Comparison of ENCODE assay signal across 33 cellular contexts in genomic region chr10:33841678-33842077, GRCh38.
"Had no signal": no experiment of that assay in that cellular context is flagged by ENCODE, and none has a peak within 500 bp of the region (broad histone marks: within the 10 kb centered on the region; RNA-seq: fewer than 3 reads in every experiment).

No MANE protein-coding gene starts in this region.

- H3K9me3 ChIP-seq: MG63 had no signal

- H3K27ac ChIP-seq: KMS-11 had no signal

- DNase-seq: Karpas-422, Kasumi-1, KG1, MG63, MM.1S, MV-4-11, NCI-H1048, NCI-H1092, NCI-H1092 treated with DMSO at 0.1 percent for 48 hours, NCI-H1105, NCI-H1105 treated with DMSO at 0.1 percent for 48 hours, NCI-H1417 treated with DMSO at 0.1 percent for 48 hours, NCI-H146, NCI-H1694, NCI-H1694 treated with DMSO at 0.1 percent for 48 hours, NCI-H187, NCI-H187 treated with DMSO at 0.1 percent for 48 hours, NCI-H1930, NCI-H2029, NCI-H2029 treated with DMSO at 0.1 percent for 48 hours, NCI-H2081, NCI-H2081 treated with DMSO at 0.1 percent for 48 hours, NCI-H2107, NCI-H2171, NCI-H2171 treated with DMSO at 0.1 percent for 48 hours, NCI-H2227 treated with DMSO at 0.1 percent for 48 hours, NCI-H226, NCI-H345, NCI-H446, NCI-H446 treated with DMSO at 0.1 percent for 48 hours, NCI-H510A treated with DMSO at 0.1 percent for 48 hours, NCI-H524 had no signal

- H3K36me3 ChIP-seq: MG63 had no signal

- H3K4me3 ChIP-seq: MG63 had no signal
